1 cellular context compared by ENCODE assay signal in genomic region chr9:98173181-98173580, GRCh38.
TF ChIP-seq lines count a peak whose summit lies in the region.

No MANE protein-coding gene starts in this region.

TF ChIP-seq in GM23338, 12 proteins besides CTCF, POLR2A, EP300 and RAD21 (continued from another document):
- TF ChIP-seq ZNF462 (CRISPR knock-in tag; IDR thresholded peaks at IDR 0.05) (no peak), POLR2AphosphoS5 (IDR thresholded peaks at IDR 0.05; ENCODE audit: low read depth) (no peak), ETS1 (IDR thresholded peaks at IDR 0.05) (no peak), ZNF331 (CRISPR knock-in tag; IDR thresholded peaks at IDR 0.05; ENCODE audit: low read depth) (no peak)
